In genomic region chr14:21106506-21107359, GRCh38 we compare ENCODE assay signal across 1 cellular context.
TF ChIP-seq lines count a peak whose summit lies in the region.

No MANE protein-coding gene starts in this region.

TF ChIP-seq in HepG2, 621 proteins besides CTCF, POLR2A, EP300 and RAD21 (continued from another document and continues in another):
- TF ChIP-seq LRRFIP1 (CRISPR knock-in tag; conservative IDR thresholded peaks at IDR 0.05) (no peak), ZNF24 (IDR thresholded peaks at IDR 0.05) (no peak), HINFP (CRISPR knock-in tag; IDR thresholded peaks at IDR 0.05; ENCODE audit: low read depth) (no peak), GPN1 (CRISPR knock-in tag; IDR thresholded peaks at IDR 0.05; ENCODE audit: borderline replicate concordance) (no peak), ZNF10 (CRISPR knock-in tag; IDR thresholded peaks at IDR 0.05; ENCODE audit: borderline replicate concordance, low read depth) (no peak), BRD4 (CRISPR knock-in tag; IDR thresholded peaks at IDR 0.05) (no peak), GMEB1 (CRISPR knock-in tag; IDR thresholded peaks at IDR 0.05; ENCODE audit: borderline replicate concordance) (peak; percentile 28; the same call in 1 of the 2 replicates), ZFP36 (IDR thresholded peaks at IDR 0.05; ENCODE audit: borderline replicate concordance, low read depth, low read length, partially characterized antibody) (no peak), ZNF776 (CRISPR knock-in tag; IDR thresholded peaks at IDR 0.05) (0 out of 2 replicates have a peak, but pooled peaks have one; percentile 21), RXRA (CRISPR knock-in tag; IDR thresholded peaks at IDR 0.05) (peak; percentile 55), ZNF367 (CRISPR knock-in tag; IDR thresholded peaks at IDR 0.05; ENCODE audit: borderline replicate concordance) (no peak), SKI (IDR thresholded peaks at IDR 0.05; ENCODE audit: partially characterized antibody) (no peak), ZBTB49 (CRISPR knock-in tag; IDR thresholded peaks at IDR 0.05; ENCODE audit: borderline replicate concordance) (peak; percentile 59; the same call in 1 of the 2 replicates), PATZ1 (CRISPR knock-in tag; IDR thresholded peaks at IDR 0.05) (peak; percentile 53), TBX2 (CRISPR knock-in tag; IDR thresholded peaks at IDR 0.05; ENCODE audit: borderline replicate concordance) (no peak; the same call in 1 of the 2 replicates), THAP11 (CRISPR knock-in tag; IDR thresholded peaks at IDR 0.05) (peak; percentile 80), GPBP1L1 (CRISPR knock-in tag; IDR thresholded peaks at IDR 0.05) (no peak), ZFP90 (CRISPR knock-in tag; IDR thresholded peaks at IDR 0.05; ENCODE audit: borderline replicate concordance) (peak; percentile 17; the same call in 1 of the 2 replicates), ATF5 (CRISPR knock-in tag; IDR thresholded peaks at IDR 0.05; ENCODE audit: low read depth) (no peak), ZNF629 (CRISPR knock-in tag; conservative IDR thresholded peaks at IDR 0.05) (no peak), ELF3 (CRISPR knock-in tag; IDR thresholded peaks at IDR 0.05) (peak; percentile 69; the same call in 1 of the 2 replicates), ZNF747 (CRISPR knock-in tag; IDR thresholded peaks at IDR 0.05; ENCODE audit: borderline replicate concordance) (0 out of 2 replicates have a peak, but pooled peaks have one; percentile 57), SIN3A (IDR thresholded peaks at IDR 0.05; ENCODE audit: borderline replicate concordance, low read depth, low read length) (peak; percentile 58; the same call in 1 of the 2 replicates), SMARCE1 (IDR thresholded peaks at IDR 0.05; ENCODE audit: borderline replicate concordance) (no peak), ZNF121 (CRISPR knock-in tag; IDR thresholded peaks at IDR 0.05) (no peak), MIER3 (CRISPR knock-in tag; IDR thresholded peaks at IDR 0.05; ENCODE audit: borderline replicate concordance) (peak; percentile 20; the same call in 1 of the 2 replicates), TFDP1 (CRISPR knock-in tag; IDR thresholded peaks at IDR 0.05; ENCODE audit: borderline replicate concordance) (peak; percentile 42; the same call in 1 of the 2 replicates), ZNF749 (CRISPR knock-in tag; IDR thresholded peaks at IDR 0.05; ENCODE audit: borderline replicate concordance) (no peak), ZNF501 (CRISPR knock-in tag; IDR thresholded peaks at IDR 0.05) (peak; percentile 91), ATF6 (CRISPR knock-in tag; conservative IDR thresholded peaks at IDR 0.05) (0 out of 2 replicates have a peak, but pooled peaks have one; percentile 81), TBL1XR1 (IDR thresholded peaks at IDR 0.05; ENCODE audit: borderline replicate concordance, low read length, partially characterized antibody) (no peak), PAWR (CRISPR knock-in tag; IDR thresholded peaks at IDR 0.05; ENCODE audit: borderline replicate concordance) (no peak), CBFB (CRISPR knock-in tag; IDR thresholded peaks at IDR 0.05) (no peak), KMT2B (CRISPR knock-in tag; IDR thresholded peaks at IDR 0.05) (no peak; the same call in 1 of the 2 replicates), MBNL3 (CRISPR knock-in tag; conservative IDR thresholded peaks at IDR 0.05) (no peak), KDM5B (CRISPR knock-in tag; IDR thresholded peaks at IDR 0.05; ENCODE audit: borderline replicate concordance) (peak; percentile 84; the same call in 1 of the 2 replicates), CHD2 (IDR thresholded peaks at IDR 0.05; ENCODE audit: low read depth, low read length) (no peak), HMGXB3 (CRISPR knock-in tag; IDR thresholded peaks at IDR 0.05; ENCODE audit: borderline replicate concordance) (peak; percentile 84)
